Comparison of ENCODE assay signal across 10 cellular contexts in genomic region chr7:8175929-8176369, GRCh38.
DNase-seq lines count a peak whose midpoint lies in the region; ATAC-seq and TF ChIP-seq lines count a peak whose summit lies in the region.
"Had no signal": no experiment of that assay in that cellular context is flagged by ENCODE, and none has a peak within 500 bp of the region (broad histone marks: within the 10 kb centered on the region; RNA-seq: fewer than 3 reads in every experiment).

No MANE protein-coding gene starts in this region.

- H3K36me3 ChIP-seq in Loucy (ENCODE audit: insufficient read depth, low read length), result no peaks in the 10 kb centered on the region

- no peak for TF ChIP-seq CTCF in Loucy (conservative IDR thresholded peaks at IDR 0.05; ENCODE audit: low read length)

- peak overlapping the region; percentile 72 for H3K4me2 ChIP-seq in Loucy (ENCODE audit: low read depth, low read length, poor library complexity, severe bottlenecking)

- peak overlapping the region; percentile 93 for H3K27ac Mint-ChIP-seq in activated CD4-positive, alpha-beta T cell treated with anti-CD3 and anti-CD28 coated beads, Interleukin-2, amount 10 ng/mL, durations not matched to agents 24 days and 14 days
- peak overlapping the region; percentile 90 for H3K27ac Mint-ChIP-seq in central memory CD8-positive, alpha-beta T cell (ENCODE audit: low read depth)
- H3K27ac Mint-ChIP-seq in stimulated activated memory B cell treated with anti-CD40 and anti-IgM and Interleukin-4, amounts not matched to agents 10 μg/mL and 1 μg/mL and 100 μg/mL, for 72 hours, result peak overlapping the region; percentile 86

- H3K27me3 ChIP-seq in Loucy (ENCODE audit: insufficient read depth, low read length, poor library complexity, severe bottlenecking), result no peaks in the 10 kb centered on the region

- intact Hi-C loops in activated CD4-positive, alpha-beta T cell treated with anti-CD3 and anti-CD28 coated beads, Interleukin-2, amount 10 ng/mL, durations not matched to agents 24 days and 14 days (cut with micrococcal nuclease), result loop anchor here (1.0 to 2.0 kb wide), 5 partner anchors 42 to 535 kb away; partner anchors contain the start of genes GLCCI1 and UMAD1

- H3K27me3 Mint-ChIP-seq in activated CD4-positive, alpha-beta T cell treated with anti-CD3 and anti-CD28 coated beads, Interleukin-2, amount 10 ng/mL, durations not matched to agents 24 days and 14 days, result no peaks in the 10 kb centered on the region
- H3K27me3 Mint-ChIP-seq in central memory CD8-positive, alpha-beta T cell, result no peaks in the 10 kb centered on the region
- no peaks in the 10 kb centered on the region for H3K27me3 Mint-ChIP-seq in stimulated activated memory B cell treated with anti-CD40 and anti-IgM and Interleukin-4, amounts not matched to agents 10 μg/mL and 1 μg/mL and 100 μg/mL, for 72 hours

- H3K9me3 Mint-ChIP-seq in activated CD4-positive, alpha-beta T cell treated with anti-CD3 and anti-CD28 coated beads, Interleukin-2, amount 10 ng/mL, durations not matched to agents 24 days and 14 days, result peaks cover 4% of the 10 kb centered on the region
- H3K9me3 Mint-ChIP-seq in central memory CD8-positive, alpha-beta T cell, result no peaks in the 10 kb centered on the region
- H3K9me3 Mint-ChIP-seq in stimulated activated memory B cell treated with anti-CD40 and anti-IgM and Interleukin-4, amounts not matched to agents 10 μg/mL and 1 μg/mL and 100 μg/mL, for 72 hours, result peaks cover 2% of the 10 kb centered on the region

- no peak overlapping the region for H2AFZ ChIP-seq in Loucy (ENCODE audit: low read length)

- DNase-seq in activated CD4-positive, alpha-beta T cell treated with anti-CD3 and anti-CD28 coated beads, Interleukin-2, amount 10 ng/mL, durations not matched to agents 24 days and 14 days, result no peak
- DNase-seq in activated CD4-positive, alpha-beta T cell treated with anti-CD3 and anti-CD28 coated beads, Interleukin-2, amount 50 U/mL, for 4 hours, result no peak
- no peak for DNase-seq in central memory CD8-positive, alpha-beta T cell (ENCODE audit: low spot score in 2 of 2)
- no peak for DNase-seq in NCI-H82 treated with DMSO at 0.1 percent for 48 hours (lab: John Stamatoyannopoulos, UW; ENCODE audit: unreplicated experiment)
- DNase-seq: NCI-H526 treated with DMSO at 0.1 percent for 48 hours had no signal

- peak overlapping the region; percentile 18 for H3K4me3 ChIP-seq in Loucy (ENCODE audit: low read length, poor library complexity, severe bottlenecking)
- H3K4me3 ChIP-seq: mucosa of descending colon had no signal

- H3K4me1 ChIP-seq in Loucy (ENCODE audit: insufficient read depth, low read length, poor library complexity, severe bottlenecking), result peaks cover 55% of the 10 kb centered on the region

- H3F3A ChIP-seq in Loucy (ENCODE audit: low read depth), result peaks cover 19% of the 10 kb centered on the region

- no peaks in the 10 kb centered on the region for H3K9me3 ChIP-seq in Loucy (ENCODE audit: insufficient read depth, low read depth, low read length)
- H3K9me3 ChIP-seq: mucosa of descending colon had no signal

- peak overlapping the region; percentile 78 for H3K4me3 Mint-ChIP-seq in activated CD4-positive, alpha-beta T cell treated with anti-CD3 and anti-CD28 coated beads, Interleukin-2, amount 10 ng/mL, durations not matched to agents 24 days and 14 days
- H3K4me3 Mint-ChIP-seq in central memory CD8-positive, alpha-beta T cell, result peak overlapping the region; percentile 52
- H3K4me3 Mint-ChIP-seq in stimulated activated memory B cell treated with anti-CD40 and anti-IgM and Interleukin-4, amounts not matched to agents 10 μg/mL and 1 μg/mL and 100 μg/mL, for 72 hours, result peak overlapping the region; percentile 41

- no peak for ATAC-seq in central memory CD8-positive, alpha-beta T cell (replicated peaks; ENCODE audit: extremely low read depth, poor library complexity, severe bottlenecking)
- ATAC-seq in stimulated activated memory B cell treated with anti-CD40 and anti-IgM and Interleukin-4, amounts not matched to agents 10 μg/mL and 1 μg/mL and 100 μg/mL, for 72 hours, result no peak
- no peak for ATAC-seq in GM19351 (IDR thresholded peaks at IDR 0.05; ENCODE audit: unreplicated experiment)
- ATAC-seq in HG02840 (IDR thresholded peaks at IDR 0.05; ENCODE audit: low FRiP score, unreplicated experiment), result no peak

- H3K4me1 Mint-ChIP-seq in activated CD4-positive, alpha-beta T cell treated with anti-CD3 and anti-CD28 coated beads, Interleukin-2, amount 10 ng/mL, durations not matched to agents 24 days and 14 days, result peaks cover 40% of the 10 kb centered on the region
- H3K4me1 Mint-ChIP-seq in central memory CD8-positive, alpha-beta T cell, result peaks cover 55% of the 10 kb centered on the region
- peaks cover 66% of the 10 kb centered on the region for H3K4me1 Mint-ChIP-seq in stimulated activated memory B cell treated with anti-CD40 and anti-IgM and Interleukin-4, amounts not matched to agents 10 μg/mL and 1 μg/mL and 100 μg/mL, for 72 hours

- no peaks in the 10 kb centered on the region for H4K20me1 ChIP-seq in Loucy (ENCODE audit: insufficient read depth, low read length, poor library complexity, severe bottlenecking)

- no peaks in the 10 kb centered on the region for H3K79me2 ChIP-seq in Loucy (ENCODE audit: insufficient read depth, low read length)

- H3K9ac ChIP-seq in Loucy (ENCODE audit: low read depth, low read length, poor library complexity, severe bottlenecking), result peak overlapping the region; percentile 70

- H3K36me3 Mint-ChIP-seq in activated CD4-positive, alpha-beta T cell treated with anti-CD3 and anti-CD28 coated beads, Interleukin-2, amount 10 ng/mL, durations not matched to agents 24 days and 14 days (ENCODE audit: low read depth), result no peaks in the 10 kb centered on the region
- H3K36me3 Mint-ChIP-seq in central memory CD8-positive, alpha-beta T cell (ENCODE audit: insufficient read depth), result peaks cover 1% of the 10 kb centered on the region
- H3K36me3 Mint-ChIP-seq in stimulated activated memory B cell treated with anti-CD40 and anti-IgM and Interleukin-4, amounts not matched to agents 10 μg/mL and 1 μg/mL and 100 μg/mL, for 72 hours, result no peaks in the 10 kb centered on the region

- H3K9me2 ChIP-seq in Loucy (replicated peaks; ENCODE audit: low read depth, low read length), result no peaks in the 10 kb centered on the region
